In the genomic region with DNA sequence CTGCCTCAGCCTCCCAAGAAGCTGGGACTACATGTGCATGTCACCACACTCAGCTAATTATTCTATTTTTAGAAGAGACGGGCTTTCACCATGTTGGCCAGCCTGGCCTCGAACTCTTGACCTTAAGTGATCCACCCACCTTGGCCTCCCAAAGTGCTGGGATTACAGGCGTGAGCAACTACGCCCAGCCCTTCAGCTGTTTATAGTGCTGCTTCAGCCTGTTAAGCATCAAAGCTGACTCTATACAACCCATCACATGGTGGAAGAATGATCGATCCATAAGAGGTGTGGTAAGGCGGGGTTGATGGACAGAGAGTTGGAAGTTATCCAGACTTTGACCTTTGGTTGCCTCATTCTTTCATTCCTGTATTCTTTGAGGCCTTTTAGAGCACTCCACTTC, we compare ENCODE assay signal across 1 cellular context.
TF ChIP-seq lines count a peak whose summit lies in the region.

No MANE protein-coding gene starts in this region.

TF ChIP-seq in HepG2, 621 proteins besides CTCF, POLR2A, EP300 and RAD21 (continued from another document):
- no peak for TF ChIP-seq ELF4 (CRISPR knock-in tag; IDR thresholded peaks at IDR 0.05; ENCODE audit: borderline replicate concordance)
- TF ChIP-seq, protein P1, sequence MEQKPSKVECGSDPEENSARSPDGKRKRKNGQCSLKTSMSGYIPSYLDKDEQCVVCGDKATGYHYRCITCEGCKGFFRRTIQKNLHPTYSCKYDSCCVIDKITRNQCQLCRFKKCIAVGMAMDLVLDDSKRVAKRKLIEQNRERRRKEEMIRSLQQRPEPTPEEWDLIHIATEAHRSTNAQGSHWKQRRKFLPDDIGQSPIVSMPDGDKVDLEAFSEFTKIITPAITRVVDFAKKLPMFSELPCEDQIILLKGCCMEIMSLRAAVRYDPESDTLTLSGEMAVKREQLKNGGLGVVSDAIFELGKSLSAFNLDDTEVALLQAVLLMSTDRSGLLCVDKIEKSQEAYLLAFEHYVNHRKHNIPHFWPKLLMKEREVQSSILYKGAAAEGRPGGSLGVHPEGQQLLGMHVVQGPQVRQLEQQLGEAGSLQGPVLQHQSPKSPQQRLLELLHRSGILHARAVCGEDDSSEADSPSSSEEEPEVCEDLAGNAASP (CRISPR knock-in tag; IDR thresholded peaks at IDR 0.05; ENCODE audit: borderline replicate concordance), result 0 out of 2 replicates have a peak, but pooled peaks have one; percentile 12
- no peak for TF ChIP-seq SRSF9 (IDR thresholded peaks at IDR 0.05; ENCODE audit: borderline replicate concordance, insufficient read depth, low read depth, low read length, poor library complexity, severe bottlenecking)
- peak; percentile 71; the same call in 1 of the 2 replicates for TF ChIP-seq ZSCAN5A (CRISPR knock-in tag; IDR thresholded peaks at IDR 0.05; ENCODE audit: borderline replicate concordance)
- TF ChIP-seq, protein P2, sequence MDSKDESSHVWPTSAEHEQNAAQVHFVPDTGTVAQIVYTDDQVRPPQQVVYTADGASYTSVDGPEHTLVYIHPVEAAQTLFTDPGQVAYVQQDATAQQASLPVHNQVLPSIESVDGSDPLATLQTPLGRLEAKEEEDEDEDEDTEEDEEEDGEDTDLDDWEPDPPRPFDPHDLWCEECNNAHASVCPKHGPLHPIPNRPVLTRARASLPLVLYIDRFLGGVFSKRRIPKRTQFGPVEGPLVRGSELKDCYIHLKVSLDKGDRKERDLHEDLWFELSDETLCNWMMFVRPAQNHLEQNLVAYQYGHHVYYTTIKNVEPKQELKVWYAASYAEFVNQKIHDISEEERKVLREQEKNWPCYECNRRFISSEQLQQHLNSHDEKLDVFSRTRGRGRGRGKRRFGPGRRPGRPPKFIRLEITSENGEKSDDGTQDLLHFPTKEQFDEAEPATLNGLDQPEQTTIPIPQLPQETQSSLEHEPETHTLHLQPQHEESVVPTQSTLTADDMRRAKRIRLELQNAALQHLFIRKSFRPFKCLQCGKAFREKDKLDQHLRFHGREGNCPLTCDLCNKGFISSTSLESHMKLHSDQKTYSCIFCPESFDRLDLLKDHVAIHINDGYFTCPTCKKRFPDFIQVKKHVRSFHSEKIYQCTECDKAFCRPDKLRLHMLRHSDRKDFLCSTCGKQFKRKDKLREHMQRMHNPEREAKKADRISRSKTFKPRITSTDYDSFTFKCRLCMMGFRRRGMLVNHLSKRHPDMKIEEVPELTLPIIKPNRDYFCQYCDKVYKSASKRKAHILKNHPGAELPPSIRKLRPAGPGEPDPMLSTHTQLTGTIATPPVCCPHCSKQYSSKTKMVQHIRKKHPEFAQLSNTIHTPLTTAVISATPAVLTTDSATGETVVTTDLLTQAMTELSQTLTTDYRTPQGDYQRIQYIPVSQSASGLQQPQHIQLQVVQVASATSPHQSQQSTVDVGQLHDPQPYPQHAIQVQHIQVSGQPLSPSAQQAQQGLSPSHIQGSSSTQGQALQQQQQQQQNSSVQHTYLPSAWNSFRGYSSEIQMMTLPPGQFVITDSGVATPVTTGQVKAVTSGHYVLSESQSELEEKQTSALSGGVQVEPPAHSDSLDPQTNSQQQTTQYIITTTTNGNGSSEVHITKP (CRISPR knock-in tag; IDR thresholded peaks at IDR 0.05; ENCODE audit: low read depth), result no peak
- TF ChIP-seq ISX (CRISPR knock-in tag; conservative IDR thresholded peaks at IDR 0.05), result no peak
- TF ChIP-seq MEF2D (CRISPR knock-in tag; IDR thresholded peaks at IDR 0.05), result peak; percentile 86; the same call in 1 of the 2 replicates
- peak; percentile 76 for TF ChIP-seq SAP130 (CRISPR knock-in tag; IDR thresholded peaks at IDR 0.05; ENCODE audit: low read depth)
- TF ChIP-seq KDM1A (CRISPR knock-in tag; IDR thresholded peaks at IDR 0.05), result peak; percentile 82
- TF ChIP-seq, protein P3, sequence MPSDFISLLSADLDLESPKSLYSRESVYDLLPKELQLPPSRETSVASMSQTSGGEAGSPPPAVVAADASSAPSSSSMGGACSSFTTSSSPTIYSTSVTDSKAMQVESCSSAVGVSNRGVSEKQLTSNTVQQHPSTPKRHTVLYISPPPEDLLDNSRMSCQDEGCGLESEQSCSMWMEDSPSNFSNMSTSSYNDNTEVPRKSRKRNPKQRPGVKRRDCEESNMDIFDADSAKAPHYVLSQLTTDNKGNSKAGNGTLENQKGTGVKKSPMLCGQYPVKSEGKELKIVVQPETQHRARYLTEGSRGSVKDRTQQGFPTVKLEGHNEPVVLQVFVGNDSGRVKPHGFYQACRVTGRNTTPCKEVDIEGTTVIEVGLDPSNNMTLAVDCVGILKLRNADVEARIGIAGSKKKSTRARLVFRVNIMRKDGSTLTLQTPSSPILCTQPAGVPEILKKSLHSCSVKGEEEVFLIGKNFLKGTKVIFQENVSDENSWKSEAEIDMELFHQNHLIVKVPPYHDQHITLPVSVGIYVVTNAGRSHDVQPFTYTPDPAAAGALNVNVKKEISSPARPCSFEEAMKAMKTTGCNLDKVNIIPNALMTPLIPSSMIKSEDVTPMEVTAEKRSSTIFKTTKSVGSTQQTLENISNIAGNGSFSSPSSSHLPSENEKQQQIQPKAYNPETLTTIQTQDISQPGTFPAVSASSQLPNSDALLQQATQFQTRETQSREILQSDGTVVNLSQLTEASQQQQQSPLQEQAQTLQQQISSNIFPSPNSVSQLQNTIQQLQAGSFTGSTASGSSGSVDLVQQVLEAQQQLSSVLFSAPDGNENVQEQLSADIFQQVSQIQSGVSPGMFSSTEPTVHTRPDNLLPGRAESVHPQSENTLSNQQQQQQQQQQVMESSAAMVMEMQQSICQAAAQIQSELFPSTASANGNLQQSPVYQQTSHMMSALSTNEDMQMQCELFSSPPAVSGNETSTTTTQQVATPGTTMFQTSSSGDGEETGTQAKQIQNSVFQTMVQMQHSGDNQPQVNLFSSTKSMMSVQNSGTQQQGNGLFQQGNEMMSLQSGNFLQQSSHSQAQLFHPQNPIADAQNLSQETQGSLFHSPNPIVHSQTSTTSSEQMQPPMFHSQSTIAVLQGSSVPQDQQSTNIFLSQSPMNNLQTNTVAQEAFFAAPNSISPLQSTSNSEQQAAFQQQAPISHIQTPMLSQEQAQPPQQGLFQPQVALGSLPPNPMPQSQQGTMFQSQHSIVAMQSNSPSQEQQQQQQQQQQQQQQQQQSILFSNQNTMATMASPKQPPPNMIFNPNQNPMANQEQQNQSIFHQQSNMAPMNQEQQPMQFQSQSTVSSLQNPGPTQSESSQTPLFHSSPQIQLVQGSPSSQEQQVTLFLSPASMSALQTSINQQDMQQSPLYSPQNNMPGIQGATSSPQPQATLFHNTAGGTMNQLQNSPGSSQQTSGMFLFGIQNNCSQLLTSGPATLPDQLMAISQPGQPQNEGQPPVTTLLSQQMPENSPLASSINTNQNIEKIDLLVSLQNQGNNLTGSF (CRISPR knock-in tag; IDR thresholded peaks at IDR 0.05), result no peak
- peak; percentile 87 for TF ChIP-seq CEBPG (CRISPR knock-in tag; IDR thresholded peaks at IDR 0.05)
- TF ChIP-seq ARID4A (CRISPR knock-in tag; IDR thresholded peaks at IDR 0.05; ENCODE audit: borderline replicate concordance), result peak; percentile 36; the same call in 1 of the 2 replicates
- TF ChIP-seq KLF16 (CRISPR knock-in tag; IDR thresholded peaks at IDR 0.05), result peak in 1 of 2 experiments; percentile 67; a peak in 1 of 4 replicates
- no peak for TF ChIP-seq ZNF10 (CRISPR knock-in tag; IDR thresholded peaks at IDR 0.05; ENCODE audit: borderline replicate concordance, low read depth)
- TF ChIP-seq, protein P4, sequence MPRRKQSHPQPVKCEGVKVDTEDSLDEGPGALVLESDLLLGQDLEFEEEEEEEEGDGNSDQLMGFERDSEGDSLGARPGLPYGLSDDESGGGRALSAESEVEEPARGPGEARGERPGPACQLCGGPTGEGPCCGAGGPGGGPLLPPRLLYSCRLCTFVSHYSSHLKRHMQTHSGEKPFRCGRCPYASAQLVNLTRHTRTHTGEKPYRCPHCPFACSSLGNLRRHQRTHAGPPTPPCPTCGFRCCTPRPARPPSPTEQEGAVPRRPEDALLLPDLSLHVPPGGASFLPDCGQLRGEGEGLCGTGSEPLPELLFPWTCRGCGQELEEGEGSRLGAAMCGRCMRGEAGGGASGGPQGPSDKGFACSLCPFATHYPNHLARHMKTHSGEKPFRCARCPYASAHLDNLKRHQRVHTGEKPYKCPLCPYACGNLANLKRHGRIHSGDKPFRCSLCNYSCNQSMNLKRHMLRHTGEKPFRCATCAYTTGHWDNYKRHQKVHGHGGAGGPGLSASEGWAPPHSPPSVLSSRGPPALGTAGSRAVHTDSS (CRISPR knock-in tag; conservative IDR thresholded peaks at IDR 0.05), result no peak
TF ChIP-seq in HepG2: peak in this region for 136.
